Comparison of ENCODE assay signal across 34 cellular contexts in the genomic region with DNA sequence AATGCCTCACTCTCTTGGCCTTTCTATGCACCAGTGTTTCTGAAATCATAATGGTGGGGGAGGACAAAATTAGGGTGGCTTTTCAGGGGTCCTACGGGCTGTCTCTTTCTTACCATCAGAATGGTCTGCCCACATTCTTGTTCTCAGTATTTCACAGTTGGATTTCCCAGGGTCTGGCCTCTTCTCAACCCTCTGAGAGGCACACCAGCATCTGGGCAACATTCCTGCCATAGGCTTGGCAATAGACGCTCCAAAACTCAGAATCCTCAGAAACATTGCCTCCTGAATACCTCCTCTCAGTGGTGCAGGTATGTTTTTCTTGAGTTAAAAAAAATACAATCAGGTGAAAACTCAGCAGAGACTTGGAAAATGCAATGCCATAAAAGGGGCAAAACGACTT.
"Had no signal": no experiment of that assay in that cellular context is flagged by ENCODE, and none has a peak within 500 bp of the region (broad histone marks: within the 10 kb centered on the region; RNA-seq: fewer than 3 reads in every experiment).

No MANE protein-coding gene starts in this region.

- H3K36me3 ChIP-seq: MG63 had no signal

- H3K9me3 ChIP-seq: MG63 had no signal

- H3K4me3 ChIP-seq: MG63 had no signal

- H3K4me2 ChIP-seq: KMS-11 had no signal

- H3K27ac ChIP-seq: KMS-11 had no signal

- DNase-seq: Karpas-422, Kasumi-1, KG1, MG63, MM.1S, MV-4-11, NCI-H1048, NCI-H1092, NCI-H1092 treated with DMSO at 0.1 percent for 48 hours, NCI-H1105, NCI-H1105 treated with DMSO at 0.1 percent for 48 hours, NCI-H1417, NCI-H1417 treated with DMSO at 0.1 percent for 48 hours, NCI-H1436, NCI-H1436 treated with DMSO at 0.1 percent for 48 hours, NCI-H146, NCI-H1694, NCI-H1694 treated with DMSO at 0.1 percent for 48 hours, NCI-H187, NCI-H187 treated with DMSO at 0.1 percent for 48 hours, NCI-H1930, NCI-H2029, NCI-H2029 treated with DMSO at 0.1 percent for 48 hours, NCI-H2081, NCI-H2081 treated with DMSO at 0.1 percent for 48 hours, NCI-H2107, NCI-H2171, NCI-H2171 treated with DMSO at 0.1 percent for 48 hours, NCI-H2227 treated with DMSO at 0.1 percent for 48 hours, NCI-H226, NCI-H345, NCI-H446, NCI-H446 treated with DMSO at 0.1 percent for 48 hours had no signal

- H3K9ac ChIP-seq: KMS-11 had no signal

- H3K27me3 ChIP-seq: MG63 had no signal
